ENCODE assay signal across 1 cellular context in genomic region chr14:35435177-35435576, GRCh38.
A peak's percentile ranks its signal among the peaks of the same experiment; 100 is the strongest.
TF ChIP-seq lines count a peak whose summit lies in the region.

No MANE protein-coding gene starts in this region.

TF ChIP-seq in K562, 482 proteins besides CTCF, POLR2A, EP300 and RAD21 (continued from another document and continues in another):
- TF ChIP-seq ZNF511 (CRISPR knock-in tag; IDR thresholded peaks at IDR 0.05) (no peak), CEBPZ (IDR thresholded peaks at IDR 0.05; ENCODE audit: borderline replicate concordance, low read depth, low read length) (no peak), ZBTB43 (CRISPR knock-in tag; IDR thresholded peaks at IDR 0.05) (no peak), TCF15 (CRISPR knock-in tag; IDR thresholded peaks at IDR 0.05) (no peak), NR1H2 (CRISPR knock-in tag; IDR thresholded peaks at IDR 0.05) (no peak), TAL1 (IDR thresholded peaks at IDR 0.05) (no peak), CGGBP1 (CRISPR knock-in tag; IDR thresholded peaks at IDR 0.05) (no peak), SMARCC2 (IDR thresholded peaks at IDR 0.05; ENCODE audit: low read depth) (peak; percentile 44; the same call in 1 of the 2 replicates), ID3 (CRISPR knock-in tag; IDR thresholded peaks at IDR 0.05) (no peak), ID3 (tag; IDR thresholded peaks at IDR 0.05) (no peak), HNRNPLL (IDR thresholded peaks at IDR 0.05; ENCODE audit: low read depth, low read length, poor library complexity, severe bottlenecking) (no peak), STAT6 (CRISPR knock-in tag; IDR thresholded peaks at IDR 0.05) (no peak), CBFA2T3 (IDR thresholded peaks at IDR 0.05) (peak; percentile 27; the same call in 1 of the 2 replicates), HSF4 (CRISPR knock-in tag; IDR thresholded peaks at IDR 0.05; ENCODE audit: borderline replicate concordance) (no peak), GATAD2A (IDR thresholded peaks at IDR 0.05) (no peak), ZNF785 (CRISPR knock-in tag; IDR thresholded peaks at IDR 0.05) (no peak), POLR2H (tag; IDR thresholded peaks at IDR 0.05; ENCODE audit: low read depth) (no peak), BDP1 (IDR thresholded peaks at IDR 0.05; ENCODE audit: insufficient read depth, insufficient read length) (no peak), MAFG (tag; conservative IDR thresholded peaks at IDR 0.05) (no peak), CBX2 (IDR thresholded peaks at IDR 0.05; ENCODE audit: insufficient read depth, low read length, poor library complexity, severe bottlenecking) (no peak), ZNF316 (IDR thresholded peaks at IDR 0.05) (no peak), JUNB (CRISPR knock-in tag; conservative IDR thresholded peaks at IDR 0.05) (0 out of 2 replicates have a peak, but pooled peaks have one; percentile 44), DIDO1 (tag; IDR thresholded peaks at IDR 0.05; ENCODE audit: low read depth) (no peak), E2F3 (CRISPR knock-in tag; IDR thresholded peaks at IDR 0.05) (no peak), PBX2 (CRISPR knock-in tag; IDR thresholded peaks at IDR 0.05; ENCODE audit: low read depth) (no peak), PBX2 (tag; conservative IDR thresholded peaks at IDR 0.05; ENCODE audit: low read depth) (peak; percentile 61), ZBTB40 (IDR thresholded peaks at IDR 0.05) (no peak), ZBTB40 (CRISPR knock-in tag; IDR thresholded peaks at IDR 0.05) (no peak), PCBP1 (IDR thresholded peaks at IDR 0.05; ENCODE audit: low read depth, low read length, poor library complexity, severe bottlenecking) (no peak), TAF15 (IDR thresholded peaks at IDR 0.05; ENCODE audit: low read depth, low read length) (no peak), HES1 (IDR thresholded peaks at IDR 0.05; ENCODE audit: low read depth) (no peak), ZNF217 (CRISPR knock-in tag; IDR thresholded peaks at IDR 0.05) (no peak), HLTF (IDR thresholded peaks at IDR 0.05) (no peak), FOXA1 (IDR thresholded peaks at IDR 0.05; ENCODE audit: borderline replicate concordance) (no peak), ZNF146 (CRISPR knock-in tag; IDR thresholded peaks at IDR 0.05; ENCODE audit: unreplicated experiment) (no peak), DPF2 (IDR thresholded peaks at IDR 0.05) (peak; percentile 79), ZNF239 (CRISPR knock-in tag; IDR thresholded peaks at IDR 0.05) (no peak), SP1 (CRISPR knock-in tag; IDR thresholded peaks at IDR 0.05) (no peak), JUND (IDR thresholded peaks at IDR 0.05; ENCODE audit: borderline replicate concordance, low read depth, low read length) (peak; percentile 92), JUND (tag; IDR thresholded peaks at IDR 0.05; ENCODE audit: borderline replicate concordance, low read depth, low read length) (peak; percentile 90), HDAC3 (IDR thresholded peaks at IDR 0.05; ENCODE audit: borderline replicate concordance, partially characterized antibody) (no peak), OTX1 (CRISPR knock-in tag; IDR thresholded peaks at IDR 0.05) (no peak), POLR2G (IDR thresholded peaks at IDR 0.05; ENCODE audit: low read depth, low read length) (no peak), MEF2D (tag; conservative IDR thresholded peaks at IDR 0.05; ENCODE audit: low read depth) (0 out of 2 replicates have a peak, but pooled peaks have one; percentile 52)
